Comparison of ENCODE assay signal across 8 cellular contexts in genomic region chr12:65948320-65949008, GRCh38.
DNase-seq lines count a peak whose midpoint lies in the region; ATAC-seq and TF ChIP-seq lines count a peak whose summit lies in the region.

No MANE protein-coding gene starts in this region.

- H3K4me3 Mint-ChIP-seq in CD4-positive, alpha-beta T cell = no peak overlapping the region

- no peak for ATAC-seq in HG03095 (IDR thresholded peaks at IDR 0.05; ENCODE audit: unreplicated experiment)
- ATAC-seq in CD4-positive, alpha-beta T cell (ENCODE audit: poor library complexity) = no peak

- CTCF ChIA-PET in CD4-positive, alpha-beta T cell (lab: Charles Lee) = no interaction called here

- H3K4me1 Mint-ChIP-seq in CD4-positive, alpha-beta T cell (ENCODE audit: low read depth) = no peaks in the 10 kb centered on the region

- no peaks in the 10 kb centered on the region for H3K9me3 ChIP-seq in left ventricle myocardium inferior (replicated peaks)
- no peaks in the 10 kb centered on the region for H3K9me3 ChIP-seq in CD4-positive, alpha-beta T cell (ENCODE audit: control insufficient read depth, low read length)

- H3K27me3 ChIP-seq in left ventricle myocardium inferior (ENCODE audit: low read depth) = peaks cover 24% of the 10 kb centered on the region
- H3K27me3 ChIP-seq in CD4-positive, alpha-beta T cell (ENCODE audit: control insufficient read depth, insufficient read depth, low read length) = peaks cover 4% of the 10 kb centered on the region

- H3K4me1 ChIP-seq in left ventricle myocardium inferior = peaks cover 16% of the 10 kb centered on the region

- H3K9me3 Mint-ChIP-seq in CD4-positive, alpha-beta T cell = no peaks in the 10 kb centered on the region

- H3K36me3 ChIP-seq in left ventricle myocardium inferior = no peaks in the 10 kb centered on the region

- intact Hi-C loops in left ventricle myocardium inferior (cut with micrococcal nuclease) = no loop called here
- intact Hi-C loops in CD4-positive, alpha-beta T cell (cut with DNase I, micrococcal nuclease) = no loop called here

- POLR2A ChIA-PET in CD4-positive, alpha-beta T cell (lab: Charles Lee) = no interaction called here

- no peak overlapping the region for H3K27ac Mint-ChIP-seq in CD4-positive, alpha-beta T cell

- H3K36me3 Mint-ChIP-seq in CD4-positive, alpha-beta T cell (ENCODE audit: low read depth) = no peaks in the 10 kb centered on the region

- TF ChIP-seq CTCF in left ventricle myocardium inferior (IDR thresholded peaks at IDR 0.05; ENCODE audit: borderline replicate concordance) = no peak
- TF ChIP-seq CTCF in retinal pigment epithelial cell (conservative IDR thresholded peaks at IDR 0.05; ENCODE audit: low read depth, low read length) = no peak
- TF ChIP-seq CTCF in CD4-positive, alpha-beta T cell (IDR thresholded peaks at IDR 0.05) = no peak

- H3K27me3 Mint-ChIP-seq in CD4-positive, alpha-beta T cell = peaks cover 8% of the 10 kb centered on the region

- peak; percentile 100 for DNase-seq in GOT3 (lab: John Stamatoyannopoulos, UW)
- peak; percentile 93 for DNase-seq in amniotic epithelial cell (ENCODE audit: low read depth)
- DNase-seq in left ventricle myocardium inferior = peak; percentile 57
- DNase-seq in retinal pigment epithelial cell (ENCODE audit: low read depth) = peak; percentile 99
- DNase-seq in CD4-positive, alpha-beta T cell = no peak
- no peak for DNase-seq in activated naive CD4-positive, alpha-beta T cell (lab: John Stamatoyannopoulos, UW)
- DNase-seq in activated gamma-delta T cell treated with Interleukin-2 at 50 U/mL for 16 hours = no peak

- H3K27ac ChIP-seq in left ventricle myocardium inferior (replicated peaks) = peak overlapping the region; percentile 47
- no peak overlapping the region for H3K27ac ChIP-seq in CD4-positive, alpha-beta T cell (ENCODE audit: low read depth, low read length)

- H3K4me3 ChIP-seq in left ventricle myocardium inferior (peak overlapping the region; percentile 32), retinal pigment epithelial cell (ENCODE audit: low read length) (peak overlapping the region; percentile 24)

Comparison
In these comparisons a context has a peak if more than half of its experiments do, and no peak if none do; other contexts are left out.
1. DNase-seq: peak in GOT3 (single experiment), amniotic epithelial cell (single experiment), left ventricle myocardium inferior (single experiment) and retinal pigment epithelial cell (single experiment); none in CD4-positive, alpha-beta T cell (0 of 10), activated naive CD4-positive, alpha-beta T cell (0 of 4) and activated gamma-delta T cell treated with Interleukin-2 at 50 U/mL for 16 hours (single experiment).